Comparison of ENCODE assay signal across 11 cellular contexts in genomic region chr5:141431286-141431685, GRCh38. TPM values are rescaled to one million over a fixed set of nuclear protein-coding genes. Genes with fewer than 3 reads are reported as not detected.
DNase-seq lines count a peak whose midpoint lies in the region; ATAC-seq, FAIRE-seq and TF ChIP-seq lines count a peak whose summit lies in the region.
"Had no signal": no experiment of that assay in that cellular context is flagged by ENCODE, and none has a peak within 500 bp of the region (broad histone marks: within the 10 kb centered on the region; RNA-seq: fewer than 3 reads in every experiment).

No MANE protein-coding gene starts in this region.

- DNase-seq in GM12865 (ENCODE audit: low read depth) (peak; percentile 76), bronchial epithelial cell (ENCODE audit: low read depth) (peak; percentile 7), progenitor cell of endocrine pancreas (ENCODE audit: low spot score, unreplicated experiment) (no peak), HPDE6-E6E7 (ENCODE audit: extremely low spot score) (no peak), Caco-2 (no peak), SHP77 treated with DMSO at 0.1 percent for 48 hours (lab: John Stamatoyannopoulos, UW) (no peak), NCI-H2171 treated with DMSO at 0.1 percent for 48 hours (lab: John Stamatoyannopoulos, UW) (no peak)
- DNase-seq: activated CD4-positive, alpha-beta T cell treated with anti-CD3 and anti-CD28 coated beads for 1 hour; NCI-H748 treated with DMSO at 0.1 percent for 48 hours had no signal

- H3K4me1 ChIP-seq in Caco-2, result no peaks in the 10 kb centered on the region
- H3K4me1 ChIP-seq: pancreas had no signal

- FAIRE-seq in bronchial epithelial cell (lab: Jason Lieb, UNC), result no peak
- FAIRE-seq: pancreas had no signal

- no TSS peak for BruUV-seq in Caco-2 (replicated peaks; lab: Mats Ljungman, UMichigan)

- ATAC-seq in HG02678 (IDR thresholded peaks at IDR 0.05; ENCODE audit: unreplicated experiment), result peak; percentile 41

- no peaks in the 10 kb centered on the region for H3K27me3 Mint-ChIP-seq in progenitor cell of endocrine pancreas
- no peaks in the 10 kb centered on the region for H3K27me3 Mint-ChIP-seq in Caco-2 (ENCODE audit: insufficient read depth, unreplicated experiment)

- POLR2A ChIA-PET in Caco-2 (lab: Charles Lee), result interaction anchor here (0.7 kb wide), 1 partner anchor 1261 kb away, joined by 3 read pairs; no protein-coding TSS in a partner anchor

- no peak overlapping the region for H3K4me3 Mint-ChIP-seq in progenitor cell of endocrine pancreas (ENCODE audit: low read depth)
- no peak overlapping the region for H3K4me3 Mint-ChIP-seq in Caco-2 (ENCODE audit: unreplicated experiment)

- H3K9me3 ChIP-seq in Caco-2, result peaks cover 6% of the 10 kb centered on the region; the same call in 1 of the 2 replicates

- TF ChIP-seq CTCF in GM12865 (IDR thresholded peaks at IDR 0.05; ENCODE audit: insufficient read depth, low read depth, low read length, missing control alignments), result no peak
- no peak for TF ChIP-seq CTCF in bronchial epithelial cell (IDR thresholded peaks at IDR 0.05; ENCODE audit: insufficient read depth, low read length, severe bottlenecking)
- TF ChIP-seq CTCF in progenitor cell of endocrine pancreas (IDR thresholded peaks at IDR 0.05; ENCODE audit: unreplicated experiment), result no peak
- no peak for TF ChIP-seq CTCF in Caco-2 (IDR thresholded peaks at IDR 0.05; ENCODE audit: insufficient read depth in 1 of 2, low read depth in 1 of 2, low read length in 1 of 2, severe bottlenecking in 1 of 2, unreplicated experiment in 1 of 2)

- H3K27me3 ChIP-seq in bronchial epithelial cell (ENCODE audit: control insufficient read depth, insufficient read depth, low read length) (peaks cover 2% of the 10 kb centered on the region), Caco-2 (replicated peaks; ENCODE audit: control insufficient read depth, insufficient read depth, low read length) (no peaks in the 10 kb centered on the region)
- H3K27me3 ChIP-seq: pancreas had no signal

- peaks cover 59% of the 10 kb centered on the region for H3K36me3 Mint-ChIP-seq in progenitor cell of endocrine pancreas (ENCODE audit: insufficient read depth)
- H3K36me3 Mint-ChIP-seq in Caco-2 (ENCODE audit: insufficient read depth, unreplicated experiment), result peaks cover 7% of the 10 kb centered on the region

- H3K4me3 ChIP-seq in GM12865 (ENCODE audit: low read depth, low read length), result peak overlapping the region; percentile 79
- H3K4me3 ChIP-seq in bronchial epithelial cell (ENCODE audit: low read depth, low read length), result peak overlapping the region; percentile 20
- H3K4me3 ChIP-seq in Caco-2 (ENCODE audit: low read depth, low read length), result no peak overlapping the region

- H3K27ac Mint-ChIP-seq in progenitor cell of endocrine pancreas, result peak overlapping the region; percentile 77
- H3K27ac Mint-ChIP-seq in Caco-2 (ENCODE audit: unreplicated experiment), result no peak overlapping the region

- peaks cover 51% of the 10 kb centered on the region for H3K9me3 Mint-ChIP-seq in progenitor cell of endocrine pancreas (ENCODE audit: low read depth)
- peaks cover 48% of the 10 kb centered on the region for H3K9me3 Mint-ChIP-seq in Caco-2 (ENCODE audit: unreplicated experiment)

- H3K4me1 Mint-ChIP-seq in progenitor cell of endocrine pancreas (ENCODE audit: low read depth) (no peaks in the 10 kb centered on the region), Caco-2 (ENCODE audit: low read depth, unreplicated experiment) (no peaks in the 10 kb centered on the region)

- CTCF ChIA-PET in Caco-2 (lab: Charles Lee), result no interaction called here

- intact Hi-C loops in Caco-2 (cut with micrococcal nuclease; ENCODE audit: unreplicated experiment), result no loop called here

- H3K36me3 ChIP-seq in bronchial epithelial cell (ENCODE audit: control insufficient read depth, insufficient read depth, low read length) (no peaks in the 10 kb centered on the region), Caco-2 (ENCODE audit: control insufficient read depth, insufficient read depth, low read length) (no peaks in the 10 kb centered on the region)
- H3K36me3 ChIP-seq: pancreas had no signal

RNA-seq across cellular contexts. Expression of gene PCDHGA12, which starts 1.0 kb away (rescaled TPM):
- total RNA-seq in bronchial epithelial cell, result 0.79 and 1.4 TPM in 2 replicates
- total RNA-seq in progenitor cell of endocrine pancreas, result 2.9 and 3.2 TPM in 2 replicates
- total RNA-seq in Caco-2 (2022), result 0.52 and 1.0 TPM in 2 replicates

RNA-seq across cellular contexts. Expression of gene PCDHGA11, which starts 10.4 kb away (rescaled TPM):
- 1.6 and 3.2 TPM in 2 replicates for total RNA-seq in bronchial epithelial cell
- total RNA-seq in progenitor cell of endocrine pancreas, result 3.1 and 3.3 TPM in 2 replicates
- 1.2 and 1.9 TPM in 2 replicates for total RNA-seq in Caco-2 (2022)

RNA-seq across cellular contexts. Expression of gene PCDHGB7, which starts 13.8 kb away (rescaled TPM):
- total RNA-seq in bronchial epithelial cell (1.3 and 3.3 TPM in 2 replicates), progenitor cell of endocrine pancreas (6.0 and 8.0 TPM in 2 replicates), Caco-2 (2022) (2.3 and 2.4 TPM in 2 replicates)

RNA-seq across cellular contexts. Expression of gene PCDHGA10, which starts 18.5 kb away (rescaled TPM):
- total RNA-seq in bronchial epithelial cell, result 2.1 and 5.2 TPM in 2 replicates
- total RNA-seq in progenitor cell of endocrine pancreas, result 14.3 and 14.6 TPM in 2 replicates
- 2.9 and 3.6 TPM in 2 replicates for total RNA-seq in Caco-2 (2022)

RNA-seq across cellular contexts. Expression of gene PCDHGB6, which starts 23.5 kb away (rescaled TPM):
- 0.53 and 1.5 TPM in 2 replicates for total RNA-seq in bronchial epithelial cell
- 23.1 and 24.0 TPM in 2 replicates for total RNA-seq in progenitor cell of endocrine pancreas
- 2.5 and 2.8 TPM in 2 replicates for total RNA-seq in Caco-2 (2022)

Comparison
In these comparisons a context has a peak if more than half of its experiments do, and no peak if none do; other contexts are left out.
1. DNase-seq: peak in GM12865 (single experiment) and bronchial epithelial cell (single experiment); none in progenitor cell of endocrine pancreas (single experiment), HPDE6-E6E7 (single experiment), Caco-2 (0 of 2), SHP77 treated with DMSO at 0.1 percent for 48 hours (single experiment) and NCI-H2171 treated with DMSO at 0.1 percent for 48 hours (single experiment).